ENCODE assay signal across 18 cellular contexts in the genomic region with DNA sequence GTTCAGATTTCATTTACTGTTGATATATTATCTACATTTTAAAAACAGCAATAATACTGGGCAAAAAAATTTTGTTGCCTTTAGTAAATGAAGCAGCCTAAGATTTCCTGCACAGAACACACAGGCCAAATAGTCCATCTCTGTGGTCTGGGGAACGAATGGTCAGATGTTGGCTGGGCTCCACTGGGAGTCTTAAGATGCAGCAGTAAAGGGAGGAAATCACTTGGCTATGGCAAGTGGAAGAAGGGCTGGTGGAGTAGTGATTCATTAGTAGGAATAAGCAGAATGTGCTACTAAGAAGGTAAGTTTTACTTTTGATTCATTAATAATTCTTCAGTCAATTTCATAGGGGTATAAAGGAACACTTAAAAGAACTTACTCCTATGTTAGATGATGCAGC.
"Had no signal": no experiment of that assay in that cellular context is flagged by ENCODE, and none has a peak within 500 bp of the region (broad histone marks: within the 10 kb centered on the region; RNA-seq: fewer than 3 reads in every experiment).

No MANE protein-coding gene starts in this region.

- H3K4me1 ChIP-seq: adrenal gland, SJSA1 had no signal

- DNase-seq: activated CD4-positive, alpha-beta T cell treated with anti-CD3 and anti-CD28 coated beads for 4 hours; activated CD8-positive, alpha-beta memory T cell treated with anti-CD3 and anti-CD28 coated beads, Interleukin-2, amount 50 U/mL, for 4 hours; activated CD8-positive, alpha-beta T cell treated with anti-CD3 and anti-CD28 coated beads for 36 hours; activated naive CD4-positive, alpha-beta T cell treated with anti-CD3 and anti-CD28 coated beads, Interleukin-2, amount 50 U/mL, for 16 hours; activated naive CD8-positive, alpha-beta T cell treated with anti-CD3 and anti-CD28 coated beads, Interleukin-2, amount 10 ng/mL, durations not matched to agents 7 days and 5 days; adrenal gland; aorta; NCI-H1105 treated with DMSO at 0.1 percent for 48 hours; NCI-H1436 treated with DMSO at 0.1 percent for 48 hours; NCI-H187; NCI-H2081; NCI-H446; NCI-H524; SHP77; SW 1271 had no signal

- H3K27ac ChIP-seq: adrenal gland, SJSA1 had no signal

- H3K27me3 ChIP-seq: adrenal gland, SJSA1 had no signal

- H3K36me3 ChIP-seq: adrenal gland, SJSA1 had no signal

- ATAC-seq: activated CD4-positive, CD25-positive, alpha-beta regulatory T cell treated with anti-CD3 and anti-CD28 coated beads, Interleukin-2, amount 50 U/mL, for 24 hours; activated CD8-positive, alpha-beta T cell treated with anti-CD3 and anti-CD28 coated beads for 36 hours; SK-N-SH treated with all-trans-retinoic acid at 6 μM for 48 hours had no signal

- H3K9me3 ChIP-seq: adrenal gland, SJSA1 had no signal

- H3K4me3 ChIP-seq: adrenal gland, SJSA1 had no signal
